ENCODE assay signal across 24 cellular contexts in genomic region chr10:78747366-78747955, GRCh38.
DNase-seq lines count a peak whose midpoint lies in the region; ATAC-seq and TF ChIP-seq lines count a peak whose summit lies in the region.
"Had no signal": no experiment of that assay in that cellular context is flagged by ENCODE, and none has a peak within 500 bp of the region (broad histone marks: within the 10 kb centered on the region; RNA-seq: fewer than 3 reads in every experiment).

No MANE protein-coding gene starts in this region.

- DNase-seq in right atrium auricular region (ENCODE audit: low spot score) (no peak), left ventricle myocardium superior (no peak), mesothelial cell of epicardium (ENCODE audit: low spot score in 2 of 2, unreplicated experiment in 2 of 2) (no peak), retina (peak; percentile 41), KBM-7 (no peak), NCI-H1092 (lab: John Stamatoyannopoulos, UW) (no peak)
- DNase-seq: 8988T; Calu3; CD4-positive, alpha-beta memory T cell; DMS153; HCEC 1CT; KG1; NCI-H1092 treated with DMSO at 0.1 percent for 48 hours; NCI-H146; NCI-H2029; NCI-H2227 treated with DMSO at 0.1 percent for 48 hours; NCI-H510A; NCI-H748 treated with DMSO at 0.1 percent for 48 hours; NK-92 treated with Interleukin-12 subunit alpha and Interleukin-12 subunit beta, amount 100 ng/mL, for 24 hours; Peyer's patch had no signal

- H3K4me1 Mint-ChIP-seq in mesothelial cell of epicardium: peaks cover 34% of the 10 kb centered on the region

- no peaks in the 10 kb centered on the region for H3K27me3 ChIP-seq in right atrium auricular region
- H3K27me3 ChIP-seq: Peyer's patch, SJSA1 had no signal

- H3K27ac Mint-ChIP-seq in mesothelial cell of epicardium: peak overlapping the region; percentile 80
- H3K27ac Mint-ChIP-seq: CD4-positive, alpha-beta memory T cell; GM23338 had no signal

- no peak overlapping the region for H3K4me3 ChIP-seq in right atrium auricular region
- H3K4me3 ChIP-seq: BLaER1 treated with 17β-estradiol and CSF1 and Interleukin-3, amounts not matched to agents 10 nM and 100 nM; GM23338; Peyer's patch; SJSA1 had no signal

- H3K4me3 Mint-ChIP-seq in mesothelial cell of epicardium: no peak overlapping the region
- H3K4me3 Mint-ChIP-seq: CD4-positive, alpha-beta memory T cell; GM23338 had no signal

- peaks cover 0 to 46% of the 10 kb centered on the region in 2 donors for H3K4me1 ChIP-seq in right atrium auricular region

- in situ Hi-C loops in KBM-7 (cut with MboI; ENCODE audit: low pct_unique_long_range_greater_than_20kb, low sequenced_read_pairs): no loop called here

- H3K9me3 Mint-ChIP-seq in mesothelial cell of epicardium: no peaks in the 10 kb centered on the region
- H3K9me3 Mint-ChIP-seq: CD4-positive, alpha-beta memory T cell; GM23338 had no signal

- peak overlapping the region; percentile 1 to 42 for H3K27ac ChIP-seq in right atrium auricular region
- H3K27ac ChIP-seq: Peyer's patch, SJSA1 had no signal

- intact Hi-C loops in left ventricle myocardium superior (cut with micrococcal nuclease): no loop called here

- TF ChIP-seq CTCF in right atrium auricular region (IDR thresholded peaks at IDR 0.05): no peak
- no peak for TF ChIP-seq CTCF in mesothelial cell of epicardium (IDR thresholded peaks at IDR 0.05; ENCODE audit: unreplicated experiment)

- no peak for ATAC-seq in left ventricle myocardium superior
- ATAC-seq in HG03196 (IDR thresholded peaks at IDR 0.05; ENCODE audit: unreplicated experiment): no peak

- no peaks in the 10 kb centered on the region for H3K9me3 ChIP-seq in right atrium auricular region
- H3K9me3 ChIP-seq: Peyer's patch, SJSA1 had no signal

- H3K36me3 ChIP-seq in right atrium auricular region: no peaks in the 10 kb centered on the region
- H3K36me3 ChIP-seq: BLaER1 treated with 17β-estradiol and CSF1 and Interleukin-3, amounts not matched to agents 10 nM and 100 nM; Peyer's patch; SJSA1 had no signal

- no peaks in the 10 kb centered on the region for H3K27me3 Mint-ChIP-seq in mesothelial cell of epicardium (ENCODE audit: low read depth)

- H3K36me3 Mint-ChIP-seq in mesothelial cell of epicardium: no peaks in the 10 kb centered on the region
- H3K36me3 Mint-ChIP-seq: CD4-positive, alpha-beta memory T cell had no signal
